8 cellular contexts compared by ENCODE assay signal in genomic region chr6:21846541-21847451, GRCh38.
DNase-seq lines count a peak whose midpoint lies in the region; ATAC-seq and TF ChIP-seq lines count a peak whose summit lies in the region.

No MANE protein-coding gene starts in this region.

- H3K4me3 ChIP-seq in Loucy (ENCODE audit: low read length, poor library complexity, severe bottlenecking) (peak overlapping the region; percentile 60), esophagus squamous epithelium (no peak overlapping the region)

- H3K4me2 ChIP-seq in Loucy (ENCODE audit: low read depth, low read length, poor library complexity, severe bottlenecking) = peak overlapping the region; percentile 69

- H3K27ac ChIP-seq in esophagus squamous epithelium = no peak overlapping the region

- no peaks in the 10 kb centered on the region for H3K9me2 ChIP-seq in Loucy (replicated peaks; ENCODE audit: low read depth, low read length)

- peaks cover 50% of the 10 kb centered on the region; the same call in 1 of the 2 replicates for H3K36me3 ChIP-seq in Loucy (ENCODE audit: insufficient read depth, low read length)
- H3K36me3 ChIP-seq in esophagus squamous epithelium = no peaks in the 10 kb centered on the region

- H3K4me3 Mint-ChIP-seq in mesothelial cell of epicardium = no peak overlapping the region

- H3K79me2 ChIP-seq in Loucy (ENCODE audit: insufficient read depth, low read length) = peaks cover 82% of the 10 kb centered on the region

- TF ChIP-seq POLR2A in esophagus squamous epithelium (IDR thresholded peaks at IDR 0.05) = no peak

- H3K27me3 Mint-ChIP-seq in mesothelial cell of epicardium (ENCODE audit: low read depth) = no peaks in the 10 kb centered on the region

- peak overlapping the region; percentile 60 for H3K9ac ChIP-seq in Loucy (ENCODE audit: low read depth, low read length, poor library complexity, severe bottlenecking)

- intact Hi-C loops in esophagus squamous epithelium (cut with DNase I) = no loop called here

- H3K9me3 ChIP-seq in Loucy (ENCODE audit: insufficient read depth, low read depth, low read length) (no peaks in the 10 kb centered on the region), esophagus squamous epithelium (no peaks in the 10 kb centered on the region)

- no peaks in the 10 kb centered on the region for H3K27me3 ChIP-seq in Loucy (ENCODE audit: insufficient read depth, low read length, poor library complexity, severe bottlenecking)
- H3K27me3 ChIP-seq in esophagus squamous epithelium = no peaks in the 10 kb centered on the region

- H3K9me3 Mint-ChIP-seq in mesothelial cell of epicardium = no peaks in the 10 kb centered on the region

- H3K4me1 Mint-ChIP-seq in mesothelial cell of epicardium = peaks cover 68% of the 10 kb centered on the region

- ATAC-seq in GM19468 (IDR thresholded peaks at IDR 0.05; ENCODE audit: extremely low read depth, unreplicated experiment) (peak; percentile 51), GM19463 (IDR thresholded peaks at IDR 0.05; ENCODE audit: unreplicated experiment) (no peak)

- TF ChIP-seq CTCF in Loucy (conservative IDR thresholded peaks at IDR 0.05; ENCODE audit: low read length) = no peak
- TF ChIP-seq CTCF in mesothelial cell of epicardium (IDR thresholded peaks at IDR 0.05; ENCODE audit: unreplicated experiment) = no peak
- TF ChIP-seq CTCF in esophagus squamous epithelium (IDR thresholded peaks at IDR 0.05) = no peak

- H3K4me1 ChIP-seq in Loucy (ENCODE audit: insufficient read depth, low read length, poor library complexity, severe bottlenecking) (peaks cover 62% of the 10 kb centered on the region), esophagus squamous epithelium (peaks cover 0 to 40% (median 0%) of the 10 kb centered on the region in 3 donors)

- no peak overlapping the region for H2AFZ ChIP-seq in Loucy (ENCODE audit: low read length)

- H3F3A ChIP-seq in Loucy (ENCODE audit: low read depth) = peaks cover 9% of the 10 kb centered on the region; the same call in 1 of the 2 replicates

- DNase-seq in SK-N-DZ (ENCODE audit: low spot score) (peak; percentile 87), mesothelial cell of epicardium (ENCODE audit: low spot score in 2 of 2, unreplicated experiment in 2 of 2) (no peak), midbrain (lab: John Stamatoyannopoulos, UW) (no peak), esophagus squamous epithelium (lab: John Stamatoyannopoulos, UW) (no peak)
- DNase-seq in effector CD4-positive, alpha-beta T cell = no peak

- peak overlapping the region; percentile 89 for H3K27ac Mint-ChIP-seq in mesothelial cell of epicardium

- peaks cover 19% of the 10 kb centered on the region for H3K36me3 Mint-ChIP-seq in mesothelial cell of epicardium

- WGBS in esophagus squamous epithelium, 2 donors = 62 to 66% methylated on average over 12 of the region's 12 CpGs

- peaks cover 61% of the 10 kb centered on the region for H4K20me1 ChIP-seq in Loucy (ENCODE audit: insufficient read depth, low read length, poor library complexity, severe bottlenecking)
